In the genomic region with DNA sequence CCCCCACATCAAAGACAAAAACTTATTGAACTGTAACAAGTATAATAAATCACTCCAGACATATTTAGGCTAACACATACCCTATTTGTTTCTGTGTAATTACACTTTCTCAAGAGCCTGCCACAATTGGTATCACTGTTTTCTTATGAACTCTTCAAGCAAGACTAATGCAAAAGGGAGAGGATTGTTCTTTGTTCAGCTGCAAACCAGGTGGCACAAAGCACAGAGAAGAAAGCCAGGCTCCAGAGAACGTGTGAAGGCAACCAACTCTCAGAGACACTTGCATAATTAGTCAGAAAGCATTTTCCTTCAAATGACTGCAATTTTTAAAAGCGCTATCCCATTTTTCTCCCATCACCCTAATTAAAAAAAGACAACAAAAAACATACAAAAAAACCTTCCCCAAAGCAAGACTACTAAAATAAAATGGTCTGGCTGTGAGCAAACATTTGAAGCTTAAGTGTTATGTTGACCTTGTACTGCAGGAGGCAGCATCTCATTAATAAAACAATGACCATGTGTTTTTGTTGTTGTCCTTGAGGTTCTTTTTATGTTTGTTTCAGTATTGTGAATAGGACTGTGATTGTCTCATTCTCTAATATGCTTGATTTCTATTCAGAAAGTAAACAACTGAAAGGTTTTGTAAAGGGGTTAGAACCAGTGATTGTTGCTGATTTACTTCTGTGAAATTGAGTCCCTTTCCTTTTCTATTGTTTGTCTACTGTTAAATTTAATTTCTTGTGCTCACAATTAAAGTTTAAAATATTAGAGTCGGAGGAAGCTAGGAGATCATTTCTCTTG, we compare ENCODE assay signal across 8 cellular contexts.
DNase-seq lines count a peak whose midpoint lies in the region; ATAC-seq, FAIRE-seq and TF ChIP-seq lines count a peak whose summit lies in the region.

No MANE protein-coding gene starts in this region.

- H2BK120ac ChIP-seq in H1 (replicated peaks; ENCODE audit: low read depth, low read length): peak overlapping the region; percentile 8

- H3K27me3 ChIP-seq in H1 (replicated peaks in 1 of 4; ENCODE audit: control insufficient read depth in 3 of 4, extremely low read depth in 1 of 4, insufficient read depth in 3 of 4, low read length in 3 of 4): no peaks in the 10 kb centered on the region

- no peak overlapping the region for H2AK5ac ChIP-seq in H1 (ENCODE audit: low read depth, low read length)

- peak; percentile 95 for FAIRE-seq in H1 (lab: Jason Lieb, UNC)

- H3K56ac ChIP-seq in H1 (replicated peaks; ENCODE audit: insufficient read length, low read depth, low read length): no peak overlapping the region

- CTCF ChIA-PET in H1 (lab: Charles Lee; ENCODE audit: partially characterized antibody): interaction anchor here (0.6 to 3.0 kb wide), 34 partner anchors 10 to 464 kb away, joined by 3 to 15 read pairs (median 4); no protein-coding TSS in a partner anchor

- ATAC-seq in GM19351 (IDR thresholded peaks at IDR 0.05; ENCODE audit: unreplicated experiment) (peak; percentile 56), GM18909 (IDR thresholded peaks at IDR 0.05; ENCODE audit: poor library complexity, unreplicated experiment) (no peak)

- no peak overlapping the region for H3K23ac ChIP-seq in H1 (ENCODE audit: insufficient read length)

- H2BK12ac ChIP-seq in H1 (ENCODE audit: low read depth, low read length): no peak overlapping the region

- H4K91ac ChIP-seq in H1 (replicated peaks; ENCODE audit: insufficient read length, low read length): no peak overlapping the region

- no peak overlapping the region for H3K14ac ChIP-seq in H1 (ENCODE audit: insufficient read length)

- peak in 1 of 2 experiments; percentile 55; a peak in 1 of 3 replicates for TF ChIP-seq POLR2A in H1 (IDR thresholded peaks at IDR 0.05; ENCODE audit: control extremely low read depth in 1 of 2, low read depth in 2 of 2, low read length in 2 of 2)

- H3K18ac ChIP-seq in H1 (ENCODE audit: extremely low read depth, low read length): no peak overlapping the region

- H2AFZ ChIP-seq in H1 (ENCODE audit: low read length): peak overlapping the region; percentile 11; the same call in 1 of the 2 replicates

- no peaks in the 10 kb centered on the region for H4K20me1 ChIP-seq in H1 (replicated peaks in 1 of 2; ENCODE audit: control insufficient read depth in 1 of 2, insufficient read depth in 2 of 2, low read length in 2 of 2)

- H3K9me3 ChIP-seq in H1 (ENCODE audit: insufficient read depth in 2 of 2, low read depth in 1 of 2, low read length in 1 of 2): no peaks in the 10 kb centered on the region

- H3K27ac ChIP-seq in H1 (ENCODE audit: low read depth, low read length): no peak overlapping the region

- no peaks in the 10 kb centered on the region for H3K79me2 ChIP-seq in H1 (ENCODE audit: control insufficient read depth in 1 of 2, insufficient read depth in 2 of 2, low read length in 2 of 2)

- H2BK20ac ChIP-seq in H1 (ENCODE audit: low read length): no peak overlapping the region

- H4K8ac ChIP-seq in H1 (ENCODE audit: extremely low read depth, insufficient read depth, low read length): no peak overlapping the region

- 29% methylated on average over 3 of the region's 3 CpGs; no CpG with 5 or more reads in 1 of the 2 experiments for WGBS in H1 (ENCODE audit: extremely low coverage in 1 of 2, insufficient coverage in 1 of 2, insufficient read length in 1 of 2, insufficient replicate concordance in 2 of 2, low coverage in 1 of 2, low lambda C conversion rate in 2 of 2, missing lambda C conversion rate in 1 of 2), 2 experiments

- POLR2A ChIA-PET in H1 (lab: Charles Lee; ENCODE audit: partially characterized antibody): interaction anchor here (1.0 to 1.8 kb wide), 2 partner anchors 388 to 453 kb away, joined by 3 to 4 read pairs; partner anchors contain the start of gene PDE3A

- peaks cover 0 to 15% (median 4%) of the 10 kb centered on the region in 4 experiments; a peak in 3 of 7 replicates for H3K4me1 ChIP-seq in H1 (replicated peaks in 1 of 4; ENCODE audit: control insufficient read depth in 3 of 4, insufficient read depth in 4 of 4, low read length in 3 of 4)

- no peak overlapping the region for H2BK15ac ChIP-seq in H1 (ENCODE audit: low read length)

- H3K4me2 ChIP-seq in H1 (ENCODE audit: insufficient read depth in 1 of 2, low read depth in 2 of 2, low read length in 2 of 2): 0 out of 4 replicates have a peak overlapping the region, but pooled peaks of 1 of the 2 experiments have one; percentile 36

- H3K79me1 ChIP-seq in H1 (ENCODE audit: low read depth, low read length): no peaks in the 10 kb centered on the region

- H3K4me3 ChIP-seq in H1 (ENCODE audit: extremely low read depth in 1 of 4, insufficient read depth in 2 of 4, low read depth in 3 of 4, low read length in 4 of 4): no peak overlapping the region

- H2BK5ac ChIP-seq in H1 (ENCODE audit: low read depth, low read length): no peak overlapping the region

- H3K36me3 ChIP-seq in H1 (ENCODE audit: control insufficient read depth in 2 of 4, insufficient read depth in 4 of 4, low read length in 3 of 4): no peaks in the 10 kb centered on the region

- TF ChIP-seq CTCF in H1 (IDR thresholded peaks at IDR 0.05; ENCODE audit: control extremely low read depth in 1 of 3, insufficient read depth in 1 of 3, low read depth in 1 of 3, low read length in 3 of 3): peak in 2 of 3 experiments; percentile 32 to 64; a peak in 2 of 4 replicates

- peak; percentile 16 for DNase-seq in A172 (ENCODE audit: low spot score)
- DNase-seq in NCI-H446 (lab: John Stamatoyannopoulos, UW): peak; percentile 48 to 60
- no peak for DNase-seq in H1 (ENCODE audit: low read depth in 1 of 2, low spot score in 2 of 2)
- DNase-seq in myocyte (ENCODE audit: low read depth): peak; percentile 65
- no peak for DNase-seq in activated CD8-positive, alpha-beta memory T cell treated with anti-CD3 and anti-CD28 coated beads, Interleukin-2, amount 50 U/mL, for 4 hours
- no peak for DNase-seq in KG1 (lab: John Stamatoyannopoulos, UW)

- H3K4ac ChIP-seq in H1 (replicated peaks; ENCODE audit: insufficient read length, low read depth, low read length): no peak overlapping the region

- TF ChIP-seq RAD21 in H1 (IDR thresholded peaks at IDR 0.05 in 1 of 2, conservative IDR thresholded peaks at IDR 0.05 in 1 of 2; ENCODE audit: low read depth in 2 of 2, low read length in 2 of 2): peak; percentile 74 to 76

- H3K23me2 ChIP-seq in H1 (ENCODE audit: low read depth, low read length): no peaks in the 10 kb centered on the region

- no peak overlapping the region for H4K5ac ChIP-seq in H1 (ENCODE audit: insufficient read length, low read depth, low read length)

- TF ChIP-seq EP300 in H1 (IDR thresholded peaks at IDR 0.05; ENCODE audit: borderline replicate concordance in 1 of 2, low read depth in 2 of 2, low read length in 2 of 2): no peak

- H3K9ac ChIP-seq in H1 (replicated peaks in 1 of 4; ENCODE audit: extremely low read depth in 1 of 4, low read depth in 3 of 4, low read length in 3 of 4): no peak overlapping the region

TF ChIP-seq in H1, 55 proteins besides CTCF, POLR2A, EP300 and RAD21:
- TF ChIP-seq TBP (IDR thresholded peaks at IDR 0.05; ENCODE audit: low read depth, low read length): peak; percentile 44; the same call in 1 of the 2 replicates
- TF ChIP-seq CBX5 (IDR thresholded peaks at IDR 0.05; ENCODE audit: low read depth, low read length): no peak
- no peak for TF ChIP-seq RFX5 (IDR thresholded peaks at IDR 0.05; ENCODE audit: borderline replicate concordance, low read depth, low read length)
- TF ChIP-seq NRF1 (IDR thresholded peaks at IDR 0.05; ENCODE audit: low read depth, low read length): no peak
- TF ChIP-seq TAF7 (optimal IDR thresholded peaks at IDR 0.05; ENCODE audit: borderline replicate concordance, low read depth, low read length): peak; percentile 85
- no peak for TF ChIP-seq ASH2L (IDR thresholded peaks at IDR 0.05; ENCODE audit: low read length)
- TF ChIP-seq, protein P1, sequence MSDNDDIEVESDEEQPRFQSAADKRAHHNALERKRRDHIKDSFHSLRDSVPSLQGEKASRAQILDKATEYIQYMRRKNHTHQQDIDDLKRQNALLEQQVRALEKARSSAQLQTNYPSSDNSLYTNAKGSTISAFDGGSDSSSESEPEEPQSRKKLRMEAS (IDR thresholded peaks at IDR 0.05): peak; percentile 65
- TF ChIP-seq, protein P2, sequence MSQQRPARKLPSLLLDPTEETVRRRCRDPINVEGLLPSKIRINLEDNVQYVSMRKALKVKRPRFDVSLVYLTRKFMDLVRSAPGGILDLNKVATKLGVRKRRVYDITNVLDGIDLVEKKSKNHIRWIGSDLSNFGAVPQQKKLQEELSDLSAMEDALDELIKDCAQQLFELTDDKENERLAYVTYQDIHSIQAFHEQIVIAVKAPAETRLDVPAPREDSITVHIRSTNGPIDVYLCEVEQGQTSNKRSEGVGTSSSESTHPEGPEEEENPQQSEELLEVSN (IDR thresholded peaks at IDR 0.05): peak; percentile 54; the same call in 1 of the 2 replicates

Comparison
In these comparisons a context has a peak if more than half of its experiments do, and no peak if none do; other contexts are left out.
1. DNase-seq: peak in A172 (single experiment), NCI-H446 (2 of 2) and myocyte (single experiment); none in H1 (0 of 2), activated CD8-positive, alpha-beta memory T cell treated with anti-CD3 and anti-CD28 coated beads, Interleukin-2, amount 50 U/mL, for 4 hours (single experiment) and KG1 (single experiment).